In the genomic region with DNA sequence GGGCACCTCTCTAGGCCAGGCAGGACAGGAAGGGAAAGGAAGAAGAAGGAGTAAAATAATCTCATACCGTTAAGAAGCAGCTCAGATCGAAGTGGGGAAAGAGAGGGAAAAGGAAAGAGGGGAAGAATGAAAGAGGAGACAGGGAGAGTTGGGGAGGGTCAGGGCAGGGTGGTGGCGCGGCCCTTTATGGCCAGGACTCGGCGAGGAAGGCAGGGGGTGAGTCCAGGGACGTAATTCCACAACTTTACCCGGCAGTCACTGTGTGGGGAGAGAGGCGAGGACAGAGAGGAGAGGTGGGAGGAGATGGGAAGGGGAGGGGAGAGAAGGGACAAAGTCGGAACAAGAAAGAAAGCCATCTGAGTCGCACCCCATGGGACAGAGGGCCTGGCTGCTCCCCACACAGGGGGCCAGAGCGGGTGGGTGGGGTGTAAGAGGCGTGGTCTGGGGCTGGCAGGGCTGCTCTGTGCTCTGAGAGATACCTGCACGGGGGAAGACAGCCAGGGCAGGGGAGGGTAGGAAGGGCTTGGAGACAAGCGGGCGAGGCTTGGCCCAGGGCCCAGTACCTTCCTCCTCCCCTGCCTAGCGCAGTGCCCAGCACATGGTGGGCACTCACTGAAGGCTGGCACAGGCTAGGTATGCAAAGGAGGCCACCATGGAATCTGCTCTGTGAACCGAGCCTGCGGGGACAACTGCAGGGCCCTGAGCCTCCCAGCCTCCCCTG, we compare ENCODE assay signal across 24 cellular contexts. TPM values are rescaled to one million over a fixed set of nuclear protein-coding genes. Genes with fewer than 3 reads are reported as not detected.
DNase-seq lines count a peak whose midpoint lies in the region; ATAC-seq lines count a peak whose summit lies in the region.
"Had no signal": no experiment of that assay in that cellular context is flagged by ENCODE, and none has a peak within 500 bp of the region (broad histone marks: within the 10 kb centered on the region; RNA-seq: fewer than 3 reads in every experiment).

No MANE protein-coding gene starts in this region.

- no peak overlapping the region for H3K27ac ChIP-seq in CD8-positive, alpha-beta memory T cell (ENCODE audit: low read depth, low read length)
- H3K27ac ChIP-seq: C4-2B, cardiac muscle cell, coronary artery, heart left ventricle, neural progenitor cell, suprapubic skin had no signal

- peaks cover 4 to 90% (median 8%) of the 10 kb centered on the region in 3 donors for H3K36me3 Mint-ChIP-seq in CD8-positive, alpha-beta memory T cell
- peaks cover 0 to 75% (median 13%) of the 10 kb centered on the region in 3 donors for H3K36me3 Mint-ChIP-seq in naive thymus-derived CD8-positive, alpha-beta T cell

- H3K4me1 ChIP-seq in CD8-positive, alpha-beta memory T cell (ENCODE audit: insufficient read depth, low read length), result no peaks in the 10 kb centered on the region
- H3K4me1 ChIP-seq: neural progenitor cell had no signal

- in situ Hi-C loops in ACHN (cut with HindIII; ENCODE audit: low pct_ligation_motif_present, low pct_unique_long_range_greater_than_20kb, low sequenced_read_pairs), result no loop called here

- peaks cover 0 to 2% (median 0%) of the 10 kb centered on the region in 5 donors for H3K9me3 Mint-ChIP-seq in CD8-positive, alpha-beta memory T cell
- no peaks in the 10 kb centered on the region for H3K9me3 Mint-ChIP-seq in naive thymus-derived CD8-positive, alpha-beta T cell
- H3K9me3 Mint-ChIP-seq: activated naive CD8-positive, alpha-beta T cell treated with anti-CD3 and anti-CD28 coated beads for 36 hours; neural progenitor cell; T-cell had no signal

- H3K27ac Mint-ChIP-seq in CD8-positive, alpha-beta memory T cell, result peak overlapping the region in 5 of 8 donors; percentile 38 to 74 (median 54)
- H3K27ac Mint-ChIP-seq in naive thymus-derived CD8-positive, alpha-beta T cell, result peak overlapping the region in 7 of 10 donors; percentile 6 to 92 (median 20)
- H3K27ac Mint-ChIP-seq: activated naive CD8-positive, alpha-beta T cell treated with anti-CD3 and anti-CD28 coated beads for 36 hours; neural progenitor cell; progenitor cell of endocrine pancreas had no signal

- no peak for DNase-seq in CD8-positive, alpha-beta memory T cell
- peak; percentile 42 for DNase-seq in H7
- DNase-seq in RPMI8226, result peak; percentile 63
- DNase-seq in naive thymus-derived CD8-positive, alpha-beta T cell, result peak in 1 of 10 donors; percentile 28
- no peak for DNase-seq in NOMO-1 (lab: John Stamatoyannopoulos, UW; ENCODE audit: unreplicated experiment in 2 of 2)
- no peak for DNase-seq in ACHN
- DNase-seq: activated CD4-positive, alpha-beta T cell treated with anti-CD3 and anti-CD28 coated beads, Interleukin-2, amount 50 U/mL, for 48 hours; activated naive CD8-positive, alpha-beta T cell treated with anti-CD3 and anti-CD28 coated beads for 36 hours; effector memory CD4-positive, alpha-beta T cell; foreskin fibroblast; kidney glomerular epithelial cell; NCI-H1092; NCI-H524; stimulated activated naive CD4-positive, alpha-beta T cell; T-cell had no signal

- H3K4me1 Mint-ChIP-seq in CD8-positive, alpha-beta memory T cell, result peaks cover 3 to 15% (median 8%) of the 10 kb centered on the region in 3 donors
- peaks cover 2 to 14% (median 10%) of the 10 kb centered on the region in 4 donors for H3K4me1 Mint-ChIP-seq in naive thymus-derived CD8-positive, alpha-beta T cell

- ATAC-seq in naive thymus-derived CD8-positive, alpha-beta T cell, result peak in 1 of 2 donors; percentile 20
- ATAC-seq in GM18861 (IDR thresholded peaks at IDR 0.05; ENCODE audit: unreplicated experiment), result no peak
- ATAC-seq: heart left ventricle, sciatic nerve had no signal

- no peak overlapping the region for H3K4me3 Mint-ChIP-seq in CD8-positive, alpha-beta memory T cell
- H3K4me3 Mint-ChIP-seq in naive thymus-derived CD8-positive, alpha-beta T cell, result no peak overlapping the region
- H3K4me3 Mint-ChIP-seq: activated naive CD8-positive, alpha-beta T cell treated with anti-CD3 and anti-CD28 coated beads for 36 hours; neural progenitor cell; T-cell had no signal

- CTCF ChIA-PET in CD8-positive, alpha-beta memory T cell (lab: Charles Lee), result interaction anchor here (2.9 to 4.6 kb wide), 5 partner anchors 9 to 140 kb away, joined by 7 to 160 read pairs (median 33); partner anchors contain the start of gene KIF21B

- peaks cover 35% of the 10 kb centered on the region for H3K36me3 ChIP-seq in CD8-positive, alpha-beta memory T cell (ENCODE audit: insufficient read depth, low read length)
- H3K36me3 ChIP-seq in H7 (replicated peaks; ENCODE audit: control insufficient read depth, insufficient read depth, low read length), result peaks cover 4% of the 10 kb centered on the region
- H3K36me3 ChIP-seq: cardiac muscle cell, neural progenitor cell had no signal

- H3K9me3 ChIP-seq in CD8-positive, alpha-beta memory T cell (ENCODE audit: low read length), result no peaks in the 10 kb centered on the region
- H3K9me3 ChIP-seq: heart left ventricle, suprapubic skin had no signal

- H3K4me3 ChIP-seq in CD8-positive, alpha-beta memory T cell (ENCODE audit: low read length), result no peak overlapping the region
- no peak overlapping the region for H3K4me3 ChIP-seq in H7 (ENCODE audit: insufficient read depth, low read depth, low read length)
- H3K4me3 ChIP-seq: cardiac muscle cell, coronary artery, heart left ventricle, neural progenitor cell, suprapubic skin had no signal

- POLR2A ChIA-PET in CD8-positive, alpha-beta memory T cell (lab: Charles Lee), result interaction anchor here (1.1 kb wide), 1 partner anchor 46 kb away, joined by 3 read pairs; no protein-coding TSS in a partner anchor
- POLR2A ChIA-PET in naive thymus-derived CD8-positive, alpha-beta T cell (lab: Charles Lee), result interaction anchor here (3.8 kb wide), 1 partner anchor 48 kb away, joined by 11 read pairs; the partner anchor contains the start of gene KIF21B

- no peaks in the 10 kb centered on the region for H3K27me3 Mint-ChIP-seq in CD8-positive, alpha-beta memory T cell
- H3K27me3 Mint-ChIP-seq in naive thymus-derived CD8-positive, alpha-beta T cell, result no peaks in the 10 kb centered on the region
- H3K27me3 Mint-ChIP-seq: activated naive CD8-positive, alpha-beta T cell treated with anti-CD3 and anti-CD28 coated beads for 36 hours; progenitor cell of endocrine pancreas; T-cell had no signal

- no peaks in the 10 kb centered on the region for H3K27me3 ChIP-seq in CD8-positive, alpha-beta memory T cell (ENCODE audit: insufficient read depth, low read length, poor library complexity, severe bottlenecking)
- no peaks in the 10 kb centered on the region for H3K27me3 ChIP-seq in H7 (ENCODE audit: control insufficient read depth, insufficient read depth, low read length)
- H3K27me3 ChIP-seq: cardiac muscle cell, heart left ventricle, neural progenitor cell, suprapubic skin had no signal

RNA-seq across cellular contexts. Expression of gene KIF21B, which starts 49.4 kb away (rescaled TPM):
- 10 to 100 TPM; 37.5 to 37.6 TPM for total RNA-seq in CD8-positive, alpha-beta memory T cell
- 9.9 TPM for polyA plus RNA-seq in CD8-positive, alpha-beta memory T cell
- 12.7 and 14.1 TPM in 2 replicates for total RNA-seq in H7 (2014; rRNA removed; shearing (Covaris generic))
- 10 to 100 TPM; 91.7 to 95.3 TPM for total RNA-seq in naive thymus-derived CD8-positive, alpha-beta T cell
- 1 to 10 TPM; 2.2 to 8.3 (median 3.5) TPM for polyA plus RNA-seq in naive thymus-derived CD8-positive, alpha-beta T cell

Comparison
In these comparisons a context has a peak if more than half of its experiments do, and no peak if none do; other contexts are left out.
1. DNase-seq: peak in H7 (single experiment) and RPMI8226 (single experiment); none in CD8-positive, alpha-beta memory T cell (0 of 5), NOMO-1 (0 of 2) and ACHN (single experiment).